20 cellular contexts compared by ENCODE assay signal in the genomic region with DNA sequence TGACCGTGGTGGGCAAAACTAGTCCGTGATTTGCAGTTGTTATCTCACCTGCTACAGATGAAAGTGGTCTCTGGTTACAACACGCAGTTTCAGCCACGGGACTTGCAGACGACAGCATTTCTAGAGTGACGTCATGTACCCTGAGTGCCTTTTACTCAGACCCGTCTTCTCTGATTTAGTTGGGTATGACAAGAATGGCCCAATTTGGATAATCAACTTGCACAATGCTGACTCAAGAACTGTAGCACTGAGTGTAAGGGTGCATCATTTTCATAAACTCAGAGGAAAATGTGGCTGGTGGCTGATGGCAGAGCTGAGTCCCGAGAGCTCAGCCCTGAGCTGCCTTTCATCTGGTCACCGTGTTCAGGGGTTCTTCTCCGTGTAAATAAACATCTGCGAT.
DNase-seq lines count a peak whose midpoint lies in the region; ATAC-seq and TF ChIP-seq lines count a peak whose summit lies in the region.
"Had no signal": no experiment of that assay in that cellular context is flagged by ENCODE, and none has a peak within 500 bp of the region (broad histone marks: within the 10 kb centered on the region; RNA-seq: fewer than 3 reads in every experiment).

No MANE protein-coding gene starts in this region.

- peak; percentile 40 to 83 for ATAC-seq in activated T-cell treated with anti-CD3 and anti-CD28 coated beads, Interleukin-2, amount 50 U/mL, for 72 hours (replicated peaks in 1 of 2)
- peak; percentile 82 for ATAC-seq in naive thymus-derived CD4-positive, alpha-beta T cell
- ATAC-seq in GM21528 (IDR thresholded peaks at IDR 0.05; ENCODE audit: low FRiP score, unreplicated experiment): no peak
- ATAC-seq: A549; CD8-positive, alpha-beta T cell; Panc1 had no signal

- H3K27me3 ChIP-seq in naive thymus-derived CD4-positive, alpha-beta T cell (ENCODE audit: control insufficient read depth in 2 of 2, insufficient read depth in 2 of 2, low read length in 2 of 2): no peaks in the 10 kb centered on the region
- H3K27me3 ChIP-seq in Peyer's patch: no peaks in the 10 kb centered on the region
- no peaks in the 10 kb centered on the region for H3K27me3 ChIP-seq in CD4-positive, alpha-beta memory T cell (ENCODE audit: insufficient read depth, low read length)

- H3K4me3 ChIP-seq in naive thymus-derived CD4-positive, alpha-beta T cell (ENCODE audit: low read length): no peak overlapping the region
- no peak overlapping the region for H3K4me3 ChIP-seq in Peyer's patch
- H3K4me3 ChIP-seq in CD4-positive, alpha-beta memory T cell (ENCODE audit: low read length in 2 of 2): no peak overlapping the region
- H3K4me3 ChIP-seq: A549 had no signal

- no peak for DNase-seq in activated T-cell treated with anti-CD3 and anti-CD28 coated beads, Interleukin-2, amount 50 U/mL, for 72 hours
- DNase-seq in activated T-cell treated with anti-CD3 and anti-CD28 coated beads, Interleukin-2, amount 50 U/mL, for 24 hours: no peak
- peak; percentile 4 for DNase-seq in T-helper 2 cell treated with Interferon-gamma antibody and Interleukin-4, amounts not matched to agents 5 μg/mL and 100 μg/mL, for 36 hours (ENCODE audit: low spot score)
- no peak for DNase-seq in naive thymus-derived CD4-positive, alpha-beta T cell
- DNase-seq in Peyer's patch (no peak), immature natural killer cell (no peak)
- no peak for DNase-seq in CD4-positive, alpha-beta memory T cell
- DNase-seq: CD8-positive, alpha-beta T cell; DND-41; GDM1; Karpas-422; NCI-H1048; NCI-H146; NCI-H345; NCI-H526 treated with DMSO at 0.1 percent for 48 hours; NK-92 treated with Interleukin-12 subunit alpha and Interleukin-12 subunit beta, amount 100 ng/mL, for 24 hours; SHP77 had no signal

- no peaks in the 10 kb centered on the region for H3K9me3 ChIP-seq in naive thymus-derived CD4-positive, alpha-beta T cell (ENCODE audit: control insufficient read depth in 2 of 3, low read length in 3 of 3)
- H3K9me3 ChIP-seq in Peyer's patch: no peaks in the 10 kb centered on the region
- no peaks in the 10 kb centered on the region for H3K9me3 ChIP-seq in CD4-positive, alpha-beta memory T cell (ENCODE audit: control insufficient read depth in 1 of 2, low read length in 2 of 2)
- H3K9me3 ChIP-seq: A549 had no signal

- no peak for TF ChIP-seq CTCF in Peyer's patch (IDR thresholded peaks at IDR 0.05)

- no peak overlapping the region for H3K27ac ChIP-seq in naive thymus-derived CD4-positive, alpha-beta T cell (ENCODE audit: low read depth, low read length)
- no peak overlapping the region for H3K27ac ChIP-seq in Peyer's patch
- H3K27ac ChIP-seq in CD4-positive, alpha-beta memory T cell (ENCODE audit: low read depth, low read length): no peak overlapping the region
- H3K27ac ChIP-seq: A549 had no signal

- no peaks in the 10 kb centered on the region for H3K36me3 Mint-ChIP-seq in activated T-cell treated with anti-CD3 and anti-CD28 coated beads, Interleukin-2, amount 50 U/mL, for 72 hours (ENCODE audit: insufficient read depth in 2 of 2)
- H3K36me3 Mint-ChIP-seq in activated T-cell treated with anti-CD3 and anti-CD28 coated beads, Interleukin-2, amount 50 U/mL, for 24 hours (ENCODE audit: low read depth): no peaks in the 10 kb centered on the region
- no peaks in the 10 kb centered on the region for H3K36me3 Mint-ChIP-seq in T-helper 2 cell treated with Interferon-gamma antibody and Interleukin-4, amounts not matched to agents 5 μg/mL and 100 μg/mL, for 36 hours (ENCODE audit: low read depth)
- no peaks in the 10 kb centered on the region for H3K36me3 Mint-ChIP-seq in naive thymus-derived CD4-positive, alpha-beta T cell
- H3K36me3 Mint-ChIP-seq in immature natural killer cell: no peaks in the 10 kb centered on the region
- no peaks in the 10 kb centered on the region for H3K36me3 Mint-ChIP-seq in CD4-positive, alpha-beta memory T cell
- H3K36me3 Mint-ChIP-seq: CD8-positive, alpha-beta T cell had no signal

- no peaks in the 10 kb centered on the region for H3K27me3 Mint-ChIP-seq in activated T-cell treated with anti-CD3 and anti-CD28 coated beads, Interleukin-2, amount 50 U/mL, for 72 hours (ENCODE audit: low read depth)
- no peaks in the 10 kb centered on the region for H3K27me3 Mint-ChIP-seq in activated T-cell treated with anti-CD3 and anti-CD28 coated beads, Interleukin-2, amount 50 U/mL, for 24 hours
- no peaks in the 10 kb centered on the region for H3K27me3 Mint-ChIP-seq in T-helper 2 cell treated with Interferon-gamma antibody and Interleukin-4, amounts not matched to agents 5 μg/mL and 100 μg/mL, for 36 hours (ENCODE audit: low read depth)
- peaks cover 0 to 7% (median 0%) of the 10 kb centered on the region in 5 donors for H3K27me3 Mint-ChIP-seq in naive thymus-derived CD4-positive, alpha-beta T cell
- peaks cover 0 to 2% (median 0%) of the 10 kb centered on the region in 3 donors for H3K27me3 Mint-ChIP-seq in immature natural killer cell (ENCODE audit: low read depth in 3 of 3)
- no peaks in the 10 kb centered on the region for H3K27me3 Mint-ChIP-seq in CD4-positive, alpha-beta memory T cell

- POLR2A ChIA-PET in naive thymus-derived CD4-positive, alpha-beta T cell (lab: Charles Lee): no interaction called here
- POLR2A ChIA-PET in CD4-positive, alpha-beta memory T cell (lab: Charles Lee; ENCODE audit: partially characterized antibody): no interaction called here

- CTCF ChIA-PET in naive thymus-derived CD4-positive, alpha-beta T cell (lab: Charles Lee): no interaction called here
- CTCF ChIA-PET in CD4-positive, alpha-beta memory T cell (lab: Charles Lee; ENCODE audit: partially characterized antibody): no interaction called here

- TF ChIP-seq POLR2A in Peyer's patch (IDR thresholded peaks at IDR 0.05): no peak

- no peaks in the 10 kb centered on the region for H3K4me1 ChIP-seq in naive thymus-derived CD4-positive, alpha-beta T cell (ENCODE audit: control insufficient read depth in 2 of 2, insufficient read depth in 2 of 2, low read length in 2 of 2)
- H3K4me1 ChIP-seq in Peyer's patch: no peaks in the 10 kb centered on the region
- no peaks in the 10 kb centered on the region for H3K4me1 ChIP-seq in CD4-positive, alpha-beta memory T cell (ENCODE audit: insufficient read depth, low read length)
- H3K4me1 ChIP-seq: A549 had no signal

- H3K36me3 ChIP-seq in naive thymus-derived CD4-positive, alpha-beta T cell (ENCODE audit: control insufficient read depth in 2 of 3, insufficient read depth in 3 of 3, low read length in 3 of 3): no peaks in the 10 kb centered on the region
- no peaks in the 10 kb centered on the region for H3K36me3 ChIP-seq in Peyer's patch
- H3K36me3 ChIP-seq in CD4-positive, alpha-beta memory T cell (ENCODE audit: insufficient read depth, low read length): no peaks in the 10 kb centered on the region

- H3K4me3 Mint-ChIP-seq in activated T-cell treated with anti-CD3 and anti-CD28 coated beads, Interleukin-2, amount 50 U/mL, for 72 hours: no peak overlapping the region
- no peak overlapping the region for H3K4me3 Mint-ChIP-seq in activated T-cell treated with anti-CD3 and anti-CD28 coated beads, Interleukin-2, amount 50 U/mL, for 24 hours
- H3K4me3 Mint-ChIP-seq in T-helper 2 cell treated with Interferon-gamma antibody and Interleukin-4, amounts not matched to agents 5 μg/mL and 100 μg/mL, for 36 hours: no peak overlapping the region
- no peak overlapping the region for H3K4me3 Mint-ChIP-seq in naive thymus-derived CD4-positive, alpha-beta T cell
- H3K4me3 Mint-ChIP-seq in immature natural killer cell: no peak overlapping the region
- no peak overlapping the region for H3K4me3 Mint-ChIP-seq in CD4-positive, alpha-beta memory T cell
- H3K4me3 Mint-ChIP-seq: CD8-positive, alpha-beta T cell had no signal

- H3K27ac Mint-ChIP-seq in activated T-cell treated with anti-CD3 and anti-CD28 coated beads, Interleukin-2, amount 50 U/mL, for 72 hours: no peak overlapping the region
- H3K27ac Mint-ChIP-seq in activated T-cell treated with anti-CD3 and anti-CD28 coated beads, Interleukin-2, amount 50 U/mL, for 24 hours: no peak overlapping the region
- H3K27ac Mint-ChIP-seq in T-helper 2 cell treated with Interferon-gamma antibody and Interleukin-4, amounts not matched to agents 5 μg/mL and 100 μg/mL, for 36 hours: no peak overlapping the region
- H3K27ac Mint-ChIP-seq in naive thymus-derived CD4-positive, alpha-beta T cell: no peak overlapping the region
- H3K27ac Mint-ChIP-seq in immature natural killer cell: no peak overlapping the region
- no peak overlapping the region for H3K27ac Mint-ChIP-seq in CD4-positive, alpha-beta memory T cell
- H3K27ac Mint-ChIP-seq: CD8-positive, alpha-beta T cell had no signal

- no peaks in the 10 kb centered on the region for H3K9me3 Mint-ChIP-seq in activated T-cell treated with anti-CD3 and anti-CD28 coated beads, Interleukin-2, amount 50 U/mL, for 72 hours
- peaks cover 5% of the 10 kb centered on the region for H3K9me3 Mint-ChIP-seq in activated T-cell treated with anti-CD3 and anti-CD28 coated beads, Interleukin-2, amount 50 U/mL, for 24 hours
- H3K9me3 Mint-ChIP-seq in T-helper 2 cell treated with Interferon-gamma antibody and Interleukin-4, amounts not matched to agents 5 μg/mL and 100 μg/mL, for 36 hours: no peaks in the 10 kb centered on the region
- H3K9me3 Mint-ChIP-seq in naive thymus-derived CD4-positive, alpha-beta T cell: peaks cover 0 to 4% (median 0%) of the 10 kb centered on the region in 11 donors
- peaks cover 0 to 5% (median 0%) of the 10 kb centered on the region in 6 donors for H3K9me3 Mint-ChIP-seq in immature natural killer cell
- peaks cover 0 to 2% (median under 1%) of the 10 kb centered on the region in 8 donors for H3K9me3 Mint-ChIP-seq in CD4-positive, alpha-beta memory T cell
- H3K9me3 Mint-ChIP-seq: CD8-positive, alpha-beta T cell had no signal

- intact Hi-C loops in naive thymus-derived CD4-positive, alpha-beta T cell (cut with micrococcal nuclease): no loop called here
- intact Hi-C loops in CD4-positive, alpha-beta memory T cell (cut with micrococcal nuclease): no loop called here

- H3K4me1 Mint-ChIP-seq in activated T-cell treated with anti-CD3 and anti-CD28 coated beads, Interleukin-2, amount 50 U/mL, for 72 hours (ENCODE audit: low read depth): no peaks in the 10 kb centered on the region
- H3K4me1 Mint-ChIP-seq in activated T-cell treated with anti-CD3 and anti-CD28 coated beads, Interleukin-2, amount 50 U/mL, for 24 hours (ENCODE audit: low read depth): no peaks in the 10 kb centered on the region
- H3K4me1 Mint-ChIP-seq in T-helper 2 cell treated with Interferon-gamma antibody and Interleukin-4, amounts not matched to agents 5 μg/mL and 100 μg/mL, for 36 hours (ENCODE audit: low read depth): peaks cover 6% of the 10 kb centered on the region
- no peaks in the 10 kb centered on the region for H3K4me1 Mint-ChIP-seq in naive thymus-derived CD4-positive, alpha-beta T cell
- H3K4me1 Mint-ChIP-seq in immature natural killer cell: peaks cover 3 to 16% of the 10 kb centered on the region in 2 donors
- no peaks in the 10 kb centered on the region for H3K4me1 Mint-ChIP-seq in CD4-positive, alpha-beta memory T cell
